In genomic region chr22:20244250-20244648, GRCh38 we compare ENCODE assay signal across 10 cellular contexts. TPM values are rescaled to one million over a fixed set of nuclear protein-coding genes. Genes with fewer than 3 reads are reported as not detected.
DNase-seq lines count a peak whose midpoint lies in the region; ATAC-seq, FAIRE-seq and TF ChIP-seq lines count a peak whose summit lies in the region.
"Had no signal": no experiment of that assay in that cellular context is flagged by ENCODE, and none has a peak within 500 bp of the region (broad histone marks: within the 10 kb centered on the region; RNA-seq: fewer than 3 reads in every experiment).

No MANE protein-coding gene starts in this region.

- H3K4me1 ChIP-seq in CD8-positive, alpha-beta T cell (ENCODE audit: insufficient read depth, low read length): peaks cover 82% of the 10 kb centered on the region
- H3K4me1 ChIP-seq in Karpas-422 (ENCODE audit: low read length) (peaks cover 50% of the 10 kb centered on the region), astrocyte (ENCODE audit: insufficient read depth, low read length) (peaks cover 30% of the 10 kb centered on the region)

- H3K4me3 ChIP-seq in CD8-positive, alpha-beta T cell (ENCODE audit: low read depth, low read length): no peak overlapping the region
- H3K4me3 ChIP-seq in Karpas-422 (ENCODE audit: low read length) (peak overlapping the region; percentile 46; the same call in 1 of the 2 replicates), astrocyte (ENCODE audit: insufficient read depth, low read depth, low read length) (no peak overlapping the region)

- intact Hi-C loops in CD8-positive, alpha-beta T cell (cut with DNase I, micrococcal nuclease): loop anchor here in 1 of 2 experiments (2.0 kb wide), 2 partner anchors 25 to 37 kb away; partner anchors contain the start of gene RTN4R

- H2AFZ ChIP-seq in Karpas-422 (ENCODE audit: low read length) (no peak overlapping the region), astrocyte (ENCODE audit: low read depth, low read length) (peak overlapping the region; percentile 74)

- peak overlapping the region; percentile 65; the same call in 1 of the 2 replicates for H3K9ac ChIP-seq in Karpas-422 (ENCODE audit: low read length)
- H3K9ac ChIP-seq in astrocyte (ENCODE audit: low read length): no peak overlapping the region

- H3K36me3 ChIP-seq in CD8-positive, alpha-beta T cell (ENCODE audit: insufficient read depth, low read length): no peaks in the 10 kb centered on the region
- H3K36me3 ChIP-seq in Karpas-422 (ENCODE audit: insufficient read depth, low read length) (no peaks in the 10 kb centered on the region), astrocyte (ENCODE audit: insufficient read depth, low read length) (no peaks in the 10 kb centered on the region)

- TF ChIP-seq POLR2A in erythroblast (IDR thresholded peaks at IDR 0.05; ENCODE audit: low read length): no peak

- peak overlapping the region; percentile 46 for H3K27ac ChIP-seq in CD8-positive, alpha-beta T cell (ENCODE audit: low read depth, low read length)
- peak overlapping the region; percentile 69 for H3K27ac ChIP-seq in Karpas-422 (ENCODE audit: low read length)
- H3K27ac ChIP-seq in astrocyte (ENCODE audit: low read depth, low read length): no peak overlapping the region

- POLR2A ChIA-PET in CD8-positive, alpha-beta T cell (lab: Charles Lee): interaction anchor here (0.6 to 0.9 kb wide), 3 partner anchors 14 to 323 kb away, joined by 3 read pairs; no protein-coding TSS in a partner anchor

- H3K27me3 Mint-ChIP-seq in CD8-positive, alpha-beta T cell (ENCODE audit: low read depth): no peaks in the 10 kb centered on the region
- H3K27me3 Mint-ChIP-seq in astrocyte (ENCODE audit: low read depth, unreplicated experiment) (peaks cover 2% of the 10 kb centered on the region), nephron (ENCODE audit: low read depth) (peaks cover 8% of the 10 kb centered on the region)

- no peak for ATAC-seq in CD8-positive, alpha-beta T cell
- no peak for ATAC-seq in activated CD4-positive, CD25-positive, alpha-beta regulatory T cell treated with anti-CD3 and anti-CD28 coated beads, Interleukin-2, amount 50 U/mL, for 24 hours

- H3K9me3 Mint-ChIP-seq in CD8-positive, alpha-beta T cell: no peaks in the 10 kb centered on the region
- H3K9me3 Mint-ChIP-seq in astrocyte (ENCODE audit: unreplicated experiment): no peaks in the 10 kb centered on the region
- H3K9me3 Mint-ChIP-seq in nephron: no peaks in the 10 kb centered on the region

- H3K79me2 ChIP-seq in Karpas-422 (ENCODE audit: low read length) (no peaks in the 10 kb centered on the region), astrocyte (ENCODE audit: insufficient read depth, low read length) (no peaks in the 10 kb centered on the region)

- FAIRE-seq in astrocyte (lab: Jason Lieb, UNC): no peak
- FAIRE-seq: islet of Langerhans had no signal

- H3K27me3 ChIP-seq in CD8-positive, alpha-beta T cell (ENCODE audit: insufficient read depth, low read length): no peaks in the 10 kb centered on the region
- H3K27me3 ChIP-seq in Karpas-422 (ENCODE audit: low read length): no peaks in the 10 kb centered on the region; the same call in 1 of the 2 replicates
- H3K27me3 ChIP-seq in astrocyte (ENCODE audit: insufficient read depth, low read length): no peaks in the 10 kb centered on the region

- peak overlapping the region; percentile 98 for H3K27ac Mint-ChIP-seq in CD8-positive, alpha-beta T cell
- H3K27ac Mint-ChIP-seq in astrocyte (ENCODE audit: unreplicated experiment) (peak overlapping the region; percentile 58), nephron (peak overlapping the region; percentile 90 to 98 (median 96))

- no peak for TF ChIP-seq CTCF in CD8-positive, alpha-beta T cell (IDR thresholded peaks at IDR 0.05)
- TF ChIP-seq CTCF in astrocyte (IDR thresholded peaks at IDR 0.05; ENCODE audit: insufficient read depth, low read depth, low read length): no peak
- no peak for TF ChIP-seq CTCF in nephron (IDR thresholded peaks at IDR 0.05; ENCODE audit: unreplicated experiment in 3 of 3)

- peak overlapping the region; percentile 77 for H3K4me3 Mint-ChIP-seq in CD8-positive, alpha-beta T cell
- no peak overlapping the region for H3K4me3 Mint-ChIP-seq in astrocyte (ENCODE audit: unreplicated experiment)
- H3K4me3 Mint-ChIP-seq in nephron: no peak overlapping the region

- CTCF ChIA-PET in CD8-positive, alpha-beta T cell (lab: Charles Lee): interaction anchor here (1.8 to 2.4 kb wide), 2 partner anchors 14 to 87 kb away, joined by 5 to 6 read pairs; no protein-coding TSS in a partner anchor

- H4K20me1 ChIP-seq in Karpas-422 (ENCODE audit: insufficient read depth, low read depth, low read length) (no peaks in the 10 kb centered on the region), astrocyte (ENCODE audit: insufficient read depth, low read length) (no peaks in the 10 kb centered on the region)

- peak overlapping the region; percentile 60 for H3K4me2 ChIP-seq in Karpas-422 (ENCODE audit: low read depth, low read length, poor library complexity, severe bottlenecking)
- no peak overlapping the region for H3K4me2 ChIP-seq in astrocyte (ENCODE audit: low read length)

- no peaks in the 10 kb centered on the region for H3K36me3 Mint-ChIP-seq in CD8-positive, alpha-beta T cell
- no peaks in the 10 kb centered on the region for H3K36me3 Mint-ChIP-seq in astrocyte (ENCODE audit: low read depth, unreplicated experiment)
- no peaks in the 10 kb centered on the region for H3K36me3 Mint-ChIP-seq in nephron (ENCODE audit: low read depth)

- H3K9me2 ChIP-seq in Karpas-422 (replicated peaks; ENCODE audit: insufficient read depth, low read length): no peaks in the 10 kb centered on the region

- H3K4me1 Mint-ChIP-seq in CD8-positive, alpha-beta T cell (ENCODE audit: low read depth): peaks cover 51% of the 10 kb centered on the region
- peaks cover 22% of the 10 kb centered on the region for H3K4me1 Mint-ChIP-seq in astrocyte (ENCODE audit: low read depth, unreplicated experiment)
- peaks cover 55% of the 10 kb centered on the region for H3K4me1 Mint-ChIP-seq in nephron

- no peak for DNase-seq in CD8-positive, alpha-beta T cell
- no peak for DNase-seq in Karpas-422
- DNase-seq in astrocyte (ENCODE audit: low read depth): no peak
- DNase-seq in stimulated activated CD4-positive, alpha-beta T cell treated with anti-CD3 and anti-CD28 coated beads, Interleukin-2, amount 100 ng/mL, for 48 hours: no peak
- DNase-seq in erythroblast (lab: John Stamatoyannopoulos, UW): no peak
- DNase-seq: amniotic stem cell, MM.1S had no signal

- H3K9me3 ChIP-seq in CD8-positive, alpha-beta T cell (ENCODE audit: low read length): no peaks in the 10 kb centered on the region
- H3K9me3 ChIP-seq in Karpas-422 (ENCODE audit: low read length) (no peaks in the 10 kb centered on the region), astrocyte (ENCODE audit: insufficient read depth, low read depth, low read length) (no peaks in the 10 kb centered on the region)

RNA-seq across cellular contexts. Expression of gene RTN4R, which starts 23.9 kb away (rescaled TPM):
- 1 to 10 TPM; 1.1 to 1.2 TPM for total RNA-seq in CD8-positive, alpha-beta T cell
- 0.29 and 0.30 TPM in 2 replicates for total RNA-seq in Karpas-422 (2014; rRNA removed; shearing (Covaris generic); ENCODE audit: low replicate concordance)
- total RNA-seq in astrocyte: 1.9 and 2.9 TPM in 2 replicates
